Comparison of ENCODE assay signal across 8 cellular contexts in the genomic region with DNA sequence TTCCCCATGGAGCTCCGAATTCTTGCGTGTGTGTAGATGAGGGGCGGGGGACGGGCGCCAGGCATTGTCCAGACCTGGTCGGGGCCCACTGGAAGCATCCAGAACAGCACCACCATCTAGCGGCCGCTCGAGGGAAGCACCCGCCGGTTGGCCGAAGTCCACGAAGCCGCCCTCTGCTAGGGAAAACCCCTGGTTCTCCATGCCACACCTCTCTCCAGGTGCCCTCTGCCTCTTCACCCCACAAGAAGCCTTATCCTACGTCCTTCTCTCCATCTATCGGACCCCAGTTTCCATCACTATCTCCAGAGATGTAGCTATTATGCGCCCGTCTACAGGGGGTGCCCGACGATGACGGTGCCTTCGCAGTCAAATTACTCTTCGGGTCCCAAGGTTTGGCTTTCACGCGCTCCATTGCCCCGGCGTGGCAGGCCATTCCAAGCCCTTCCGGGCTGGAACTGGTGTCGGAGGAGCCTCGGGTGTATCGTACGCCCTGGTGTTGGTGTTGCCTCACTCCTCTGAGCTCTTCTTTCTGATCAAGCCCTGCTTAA. TPM values are rescaled to one million over a fixed set of nuclear protein-coding genes. Genes with fewer than 3 reads are reported as not detected.
DNase-seq lines count a peak whose midpoint lies in the region; ATAC-seq and TF ChIP-seq lines count a peak whose summit lies in the region.

No MANE protein-coding gene starts in this region.

- TF ChIP-seq EP300 in tibial nerve (IDR thresholded peaks at IDR 0.05) = peak; percentile 13 to 28

- peaks cover 55% of the 10 kb centered on the region for H3K4me1 Mint-ChIP-seq in activated naive CD8-positive, alpha-beta T cell treated with anti-CD3 and anti-CD28 coated beads, Interleukin-2, amount 10 ng/mL, durations not matched to agents 7 days and 5 days

- intact Hi-C loops in Right ventricle myocardium superior (cut with DNase I) = loop anchor here (2.0 to 10.0 kb wide), 2 partner anchors 124 to 206 kb away; a partner anchor contains a TSS

- POLR2A ChIA-PET in activated naive CD8-positive, alpha-beta T cell treated with anti-CD3 and anti-CD28 coated beads, Interleukin-2, amount 10 ng/mL, durations not matched to agents 7 days and 5 days (lab: Charles Lee) = interaction anchor here (0.6 to 6.2 kb wide), 27 partner anchors 9 to 287 kb away, joined by 3 to 63 read pairs (median 5); a partner anchor contains a TSS

- H2AFZ ChIP-seq in SU-DHL-6 (ENCODE audit: low read depth, low read length, severe bottlenecking) (peak overlapping the region; percentile 97), parathyroid adenoma (peak overlapping the region; percentile 93)

- H3K27me3 ChIP-seq in HAP-1 (ENCODE audit: low read depth) (no peaks in the 10 kb centered on the region), SU-DHL-6 (ENCODE audit: low read length) (no peaks in the 10 kb centered on the region), parathyroid adenoma (ENCODE audit: control insufficient read depth, insufficient read depth, low read length) (no peaks in the 10 kb centered on the region), tibial nerve (no peaks in the 10 kb centered on the region)

- no peaks in the 10 kb centered on the region for H3K9me3 ChIP-seq in HAP-1
- no peaks in the 10 kb centered on the region for H3K9me3 ChIP-seq in SU-DHL-6 (ENCODE audit: insufficient read depth, low read length)
- no peaks in the 10 kb centered on the region for H3K9me3 ChIP-seq in parathyroid adenoma (ENCODE audit: control insufficient read depth, low read length)
- H3K9me3 ChIP-seq in tibial nerve = no peaks in the 10 kb centered on the region

- H4K20me1 ChIP-seq in SU-DHL-6 (ENCODE audit: low read depth, low read length) = no peaks in the 10 kb centered on the region

- WGBS in tibial nerve, 2 donors = 0 to 1% methylated on average over 28 to 30 of the region's 32 CpGs

- peak; percentile 82 for DNase-seq in EH (ENCODE audit: low read depth)
- peak; percentile 88 to 95 for DNase-seq in HAP-1 (ENCODE audit: low spot score in 2 of 2)
- peak; percentile 84 for DNase-seq in NCI-H1048 (lab: John Stamatoyannopoulos, UW)
- DNase-seq in activated naive CD8-positive, alpha-beta T cell treated with anti-CD3 and anti-CD28 coated beads, Interleukin-2, amount 10 ng/mL, durations not matched to agents 7 days and 5 days = peak; percentile 85
- DNase-seq in Right ventricle myocardium superior = peak; percentile 94
- DNase-seq in tibial nerve (ENCODE audit: low spot score in 2 of 2) = peak; percentile 86 to 87

- TF ChIP-seq CTCF in SU-DHL-6 (IDR thresholded peaks at IDR 0.05; ENCODE audit: insufficient read depth, low read length, poor library complexity, severe bottlenecking) (peak; percentile 74), parathyroid adenoma (IDR thresholded peaks at IDR 0.05) (peak; percentile 82), tibial nerve (IDR thresholded peaks at IDR 0.05) (peak; percentile 83 to 96 (median 87))

- H3K36me3 ChIP-seq in HAP-1 (replicated peaks) (peaks cover 27% of the 10 kb centered on the region), SU-DHL-6 (ENCODE audit: low read length) (peaks cover 8% of the 10 kb centered on the region; the same call in 1 of the 2 replicates), parathyroid adenoma (ENCODE audit: control insufficient read depth, insufficient read depth, low read length) (no peaks in the 10 kb centered on the region), tibial nerve (peaks cover 0 to 32% (median 10%) of the 10 kb centered on the region in 3 donors)

- H3K9ac ChIP-seq in SU-DHL-6 (ENCODE audit: low read length) (peak overlapping the region; percentile 99), parathyroid adenoma (peak overlapping the region; percentile 31)

- H3K4me1 ChIP-seq in HAP-1 (peaks cover 11% of the 10 kb centered on the region), parathyroid adenoma (peaks cover 31% of the 10 kb centered on the region), tibial nerve (peaks cover 0 to 79% (median 55%) of the 10 kb centered on the region in 4 donors)

- peak overlapping the region; percentile 82 for H3K4me2 ChIP-seq in SU-DHL-6 (ENCODE audit: low read depth, low read length, poor library complexity, severe bottlenecking)
- H3K4me2 ChIP-seq in parathyroid adenoma (ENCODE audit: low read length) = peak overlapping the region; percentile 99

- no peaks in the 10 kb centered on the region for H3K9me2 ChIP-seq in SU-DHL-6 (replicated peaks; ENCODE audit: insufficient read depth, low read length)

- no peaks in the 10 kb centered on the region for H3K27me3 Mint-ChIP-seq in activated naive CD8-positive, alpha-beta T cell treated with anti-CD3 and anti-CD28 coated beads, Interleukin-2, amount 10 ng/mL, durations not matched to agents 7 days and 5 days

- TF ChIP-seq POLR2A in tibial nerve (IDR thresholded peaks at IDR 0.05) = no peak

- no peaks in the 10 kb centered on the region for H3K9me3 Mint-ChIP-seq in activated naive CD8-positive, alpha-beta T cell treated with anti-CD3 and anti-CD28 coated beads, Interleukin-2, amount 10 ng/mL, durations not matched to agents 7 days and 5 days

- peak; percentile 54 for ATAC-seq in activated naive CD8-positive, alpha-beta T cell treated with anti-CD3 and anti-CD28 coated beads, Interleukin-2, amount 10 ng/mL, durations not matched to agents 7 days and 5 days (ENCODE audit: low read depth)
- ATAC-seq in Right ventricle myocardium superior (ENCODE audit: poor library complexity) = peak; percentile 82

- H3K79me2 ChIP-seq in SU-DHL-6 (ENCODE audit: insufficient read depth, low read length) (peaks cover 33% of the 10 kb centered on the region), parathyroid adenoma (peaks cover 23% of the 10 kb centered on the region)

- peak overlapping the region; percentile 83 for H3K4me3 Mint-ChIP-seq in activated naive CD8-positive, alpha-beta T cell treated with anti-CD3 and anti-CD28 coated beads, Interleukin-2, amount 10 ng/mL, durations not matched to agents 7 days and 5 days

- in situ Hi-C loops in HAP-1 (cut with MboI; ENCODE audit: low sequenced_read_pairs) = no loop called here

- H3K27ac ChIP-seq in SU-DHL-6 (ENCODE audit: low read depth, low read length) (peak overlapping the region; percentile 85), parathyroid adenoma (peak overlapping the region; percentile 96), tibial nerve (peak overlapping the region; percentile 92 to 94 (median 94))

- H3K4me3 ChIP-seq in HAP-1 (peak overlapping the region; percentile 90), SU-DHL-6 (ENCODE audit: insufficient read depth, low read length, poor library complexity, severe bottlenecking) (peak overlapping the region; percentile 95), parathyroid adenoma (ENCODE audit: low read depth, low read length) (peak overlapping the region; percentile 87), tibial nerve (peak overlapping the region; percentile 71 to 88 (median 80))

- H3F3A ChIP-seq in SU-DHL-6 (ENCODE audit: insufficient read depth) = no peaks in the 10 kb centered on the region

- H3K36me3 Mint-ChIP-seq in activated naive CD8-positive, alpha-beta T cell treated with anti-CD3 and anti-CD28 coated beads, Interleukin-2, amount 10 ng/mL, durations not matched to agents 7 days and 5 days = peaks cover 21% of the 10 kb centered on the region

- peak overlapping the region; percentile 87 for H3K27ac Mint-ChIP-seq in activated naive CD8-positive, alpha-beta T cell treated with anti-CD3 and anti-CD28 coated beads, Interleukin-2, amount 10 ng/mL, durations not matched to agents 7 days and 5 days

RNA-seq across cellular contexts. Expression of a gene that starts 0.6 kb away (rescaled TPM):
- 10 to 100 TPM; 43.7 to 50.2 TPM for total RNA-seq in activated naive CD8-positive, alpha-beta T cell treated with anti-CD3 and anti-CD28 coated beads, Interleukin-2, amount 10 ng/mL, durations not matched to agents 7 days and 5 days
- 30.8 TPM for total RNA-seq in Right ventricle myocardium superior
- total RNA-seq in tibial nerve = 10 to 100 TPM; 54.3 to 75.4 (median 59.0) TPM

RNA-seq across cellular contexts. Expression of a gene that starts 2.6 kb away (rescaled TPM):
- 1 to 10 TPM; 8.2 to 8.4 TPM for total RNA-seq in activated naive CD8-positive, alpha-beta T cell treated with anti-CD3 and anti-CD28 coated beads, Interleukin-2, amount 10 ng/mL, durations not matched to agents 7 days and 5 days
- total RNA-seq in Right ventricle myocardium superior (8.3 TPM), tibial nerve (10 to 100 TPM; 44.7 to 93.3 (median 64.7) TPM)

RNA-seq across cellular contexts. Expression of a gene that starts 12.2 kb away (rescaled TPM):
- total RNA-seq in activated naive CD8-positive, alpha-beta T cell treated with anti-CD3 and anti-CD28 coated beads, Interleukin-2, amount 10 ng/mL, durations not matched to agents 7 days and 5 days = 10 to 100 TPM; 93.0 to 95.7 TPM
- total RNA-seq in Right ventricle myocardium superior = 34.6 TPM
- total RNA-seq in tibial nerve = 100 to 1,000 TPM in 2 of 4 donors, 10 to 100 TPM in 2; 59.4 to 109 (median 98.8) TPM

RNA-seq across cellular contexts. Expression of a gene that starts 18.3 kb away (rescaled TPM):
- total RNA-seq in activated naive CD8-positive, alpha-beta T cell treated with anti-CD3 and anti-CD28 coated beads, Interleukin-2, amount 10 ng/mL, durations not matched to agents 7 days and 5 days = 10 to 100 TPM; 32.5 to 33.9 TPM
- total RNA-seq in Right ventricle myocardium superior (32.0 TPM), tibial nerve (10 to 100 TPM; 19.3 to 65.7 (median 34.2) TPM)

RNA-seq across cellular contexts. Expression of a gene that starts 22.6 kb away (rescaled TPM):
- total RNA-seq in activated naive CD8-positive, alpha-beta T cell treated with anti-CD3 and anti-CD28 coated beads, Interleukin-2, amount 10 ng/mL, durations not matched to agents 7 days and 5 days = 10 to 100 TPM; 50.2 TPM
- 25.9 TPM for total RNA-seq in Right ventricle myocardium superior
- 100 to 1,000 TPM in 1 of 4 donors, 10 to 100 TPM in 3; 58.3 to 102 (median 66.2) TPM for total RNA-seq in tibial nerve

Comparison
In these comparisons a context has a peak if more than half of its experiments do, and no peak if none do; other contexts are left out.
1. Peak in every context shown above with its lines: DNase-seq, ATAC-seq, H3K4me3 ChIP-seq and H3K27ac ChIP-seq.